15 cellular contexts compared by ENCODE assay signal in genomic region chr2:231910161-231910560, GRCh38. TPM values are rescaled to one million over a fixed set of nuclear protein-coding genes. Genes with fewer than 3 reads are reported as not detected.
DNase-seq lines count a peak whose midpoint lies in the region; ATAC-seq and TF ChIP-seq lines count a peak whose summit lies in the region.
"Not testable (repeated sequence)": the region's sequence is repeated elsewhere in the genome, so short reads cannot be mapped to it uniquely, and the experiment has no call there.
"Had no signal": no experiment of that assay in that cellular context is flagged by ENCODE, and none has a peak within 500 bp of the region (broad histone marks: within the 10 kb centered on the region; RNA-seq: fewer than 3 reads in every experiment).

No MANE protein-coding gene starts in this region.

- H2AK5ac ChIP-seq in IMR-90 (ENCODE audit: low read depth, low read length): not testable (repeated sequence)

- H4K91ac ChIP-seq in IMR-90 (ENCODE audit: insufficient read depth, low read depth, low read length): not testable (repeated sequence)

- in situ Hi-C loops in IMR-90 (cut with MboI; ENCODE audit: low sequenced_read_pairs): not testable (repeated sequence)

- H3K56ac ChIP-seq in IMR-90 (ENCODE audit: extremely low read depth, insufficient read depth, low read length): not testable (repeated sequence)

- not testable (repeated sequence) for TF ChIP-seq POLR2A in IMR-90 (IDR thresholded peaks at IDR 0.05; ENCODE audit: low read depth, low read length)

- H4K5ac ChIP-seq in IMR-90 (ENCODE audit: low read depth, low read length): not testable (repeated sequence)

- not testable (repeated sequence) for H3K9ac ChIP-seq in BLaER1 treated with 17β-estradiol and CSF1 and Interleukin-3, amounts not matched to agents 10 nM and 100 nM; IMR-90 (ENCODE audit: low read depth, low read length)

- CTCF ChIA-PET in IMR-90 (lab: Yijun Ruan, JAX); naive thymus-derived CD4-positive, alpha-beta T cell (lab: Charles Lee): not testable (repeated sequence)
- CTCF ChIA-PET in activated CD8-positive, alpha-beta T cell treated with anti-CD3 and anti-CD28 coated beads, Interleukin-2, amount 10 ng/mL, durations not matched to agents 7 days and 5 days (lab: Charles Lee): interaction anchor here (1.4 to 5.0 kb wide), 2 partner anchors 14 to 416 kb away, joined by 6 to 19 read pairs; no protein-coding TSS in a partner anchor

- not testable (repeated sequence) for H4K20me1 ChIP-seq in BLaER1 treated with 17β-estradiol and CSF1 and Interleukin-3, amounts not matched to agents 10 nM and 100 nM; IMR-90 (ENCODE audit: insufficient read depth, low read length)

- not testable (repeated sequence) for H3K4me1 Mint-ChIP-seq in T-helper 1 cell treated with Interleukin-12 subunit alpha and Interleukin-12 subunit beta and Interleukin-4 antibody, amounts not matched to agents 30 μg/mL and 1 μg/mL, for 36 hours (ENCODE audit: low read depth)
- H3K4me1 Mint-ChIP-seq in activated CD8-positive, alpha-beta T cell treated with anti-CD3 and anti-CD28 coated beads, Interleukin-2, amount 10 ng/mL, durations not matched to agents 7 days and 5 days (ENCODE audit: low read depth): peaks cover 33% of the 10 kb centered on the region
- peaks cover 26% of the 10 kb centered on the region for H3K4me1 Mint-ChIP-seq in activated naive CD8-positive, alpha-beta T cell treated with anti-CD3 and anti-CD28 coated beads, Interleukin-2, amount 10 ng/mL, durations not matched to agents 7 days and 5 days
- H3K4me1 Mint-ChIP-seq in naive thymus-derived CD4-positive, alpha-beta T cell: peaks cover 2 to 27% (median 14%) of the 10 kb centered on the region in 7 donors

- not testable (repeated sequence) for H2AFZ ChIP-seq in IMR-90 (replicated peaks; ENCODE audit: low read length, poor library complexity)

- POLR2A ChIA-PET in IMR-90 (lab: Charles Lee; ENCODE audit: unreplicated experiment); activated CD8-positive, alpha-beta T cell treated with anti-CD3 and anti-CD28 coated beads, Interleukin-2, amount 10 ng/mL, durations not matched to agents 7 days and 5 days (lab: Charles Lee); activated naive CD8-positive, alpha-beta T cell treated with anti-CD3 and anti-CD28 coated beads, Interleukin-2, amount 10 ng/mL, durations not matched to agents 7 days and 5 days (lab: Charles Lee); naive thymus-derived CD4-positive, alpha-beta T cell (lab: Charles Lee): not testable (repeated sequence)

- not testable (repeated sequence) for H3K4me3 ChIP-seq in BLaER1 treated with 17β-estradiol and CSF1 and Interleukin-3, amounts not matched to agents 10 nM and 100 nM; IMR-90 (ENCODE audit: insufficient read depth, low read depth, low read length); naive thymus-derived CD4-positive, alpha-beta T cell (ENCODE audit: low read length)

- H3K9me3 Mint-ChIP-seq in T-helper 1 cell treated with Interleukin-12 subunit alpha and Interleukin-12 subunit beta and Interleukin-4 antibody, amounts not matched to agents 30 μg/mL and 1 μg/mL, for 36 hours; activated CD8-positive, alpha-beta T cell treated with anti-CD3 and anti-CD28 coated beads, Interleukin-2, amount 10 ng/mL, durations not matched to agents 7 days and 5 days (ENCODE audit: insufficient read depth); activated naive CD8-positive, alpha-beta T cell treated with anti-CD3 and anti-CD28 coated beads, Interleukin-2, amount 10 ng/mL, durations not matched to agents 7 days and 5 days; naive thymus-derived CD4-positive, alpha-beta T cell: not testable (repeated sequence)

- not testable (repeated sequence) for H3K18ac ChIP-seq in IMR-90 (ENCODE audit: low read depth, low read length)

- not testable (repeated sequence) for H3K23ac ChIP-seq in IMR-90 (ENCODE audit: low read depth, low read length)

- H2BK15ac ChIP-seq in IMR-90 (ENCODE audit: low read depth, low read length): not testable (repeated sequence)

- not testable (repeated sequence) for H3K14ac ChIP-seq in IMR-90 (replicated peaks; ENCODE audit: low read depth, low read length)

- peak overlapping the region; percentile 41 to 83 (median 72) for H3K4me2 ChIP-seq in BLaER1 treated with 17β-estradiol and CSF1 and Interleukin-3, amounts not matched to agents 10 nM and 100 nM
- not testable (repeated sequence) for H3K4me2 ChIP-seq in IMR-90 (ENCODE audit: low read depth, low read length)

- BruUV-seq in IMR-90 (replicated peaks; lab: Mats Ljungman, UMichigan): not testable (repeated sequence)

- H3K4me1 ChIP-seq in BLaER1 treated with 17β-estradiol and CSF1 and Interleukin-3, amounts not matched to agents 10 nM and 100 nM: peaks cover 14 to 48% (median 42%) of the 10 kb centered on the region in 10 experiments
- not testable (repeated sequence) for H3K4me1 ChIP-seq in IMR-90 (ENCODE audit: control insufficient read depth, insufficient read depth, low read length)
- H3K4me1 ChIP-seq in naive thymus-derived CD4-positive, alpha-beta T cell (ENCODE audit: control insufficient read depth in 2 of 2, insufficient read depth in 2 of 2, low read length in 2 of 2): peaks cover 0 to 10% of the 10 kb centered on the region in 2 donors

- H3K36me3 ChIP-seq in BLaER1 treated with 17β-estradiol and CSF1 and Interleukin-3, amounts not matched to agents 10 nM and 100 nM; IMR-90 (ENCODE audit: control insufficient read depth, insufficient read depth, low read length); naive thymus-derived CD4-positive, alpha-beta T cell (ENCODE audit: control insufficient read depth in 2 of 3, insufficient read depth in 3 of 3, low read length in 3 of 3): not testable (repeated sequence)

- not testable (repeated sequence) for H3K4ac ChIP-seq in IMR-90 (ENCODE audit: low read depth, low read length)

- not testable (repeated sequence) for H3K36me3 Mint-ChIP-seq in T-helper 1 cell treated with Interleukin-12 subunit alpha and Interleukin-12 subunit beta and Interleukin-4 antibody, amounts not matched to agents 30 μg/mL and 1 μg/mL, for 36 hours (ENCODE audit: low read depth); activated CD8-positive, alpha-beta T cell treated with anti-CD3 and anti-CD28 coated beads, Interleukin-2, amount 10 ng/mL, durations not matched to agents 7 days and 5 days (ENCODE audit: low read depth); activated naive CD8-positive, alpha-beta T cell treated with anti-CD3 and anti-CD28 coated beads, Interleukin-2, amount 10 ng/mL, durations not matched to agents 7 days and 5 days; naive thymus-derived CD4-positive, alpha-beta T cell

- not testable (repeated sequence) for H2BK20ac ChIP-seq in IMR-90 (ENCODE audit: low read depth, low read length)

- TF ChIP-seq RAD21 in IMR-90 (IDR thresholded peaks at IDR 0.05; ENCODE audit: low read length): not testable (repeated sequence)

- H3K79me1 ChIP-seq in IMR-90 (ENCODE audit: low read depth in 1 of 2, low read length in 2 of 2): not testable (repeated sequence)

- peak overlapping the region in 1 of 11 experiments; percentile 31; a peak in 3 of 22 replicates for H3K27ac ChIP-seq in BLaER1 treated with 17β-estradiol and CSF1 and Interleukin-3, amounts not matched to agents 10 nM and 100 nM
- not testable (repeated sequence) for H3K27ac ChIP-seq in IMR-90 (ENCODE audit: insufficient read depth, low read length); naive thymus-derived CD4-positive, alpha-beta T cell (ENCODE audit: low read depth, low read length)

- ATAC-seq in IMR-90 (ENCODE audit: low read depth); activated CD8-positive, alpha-beta T cell treated with anti-CD3 and anti-CD28 coated beads, Interleukin-2, amount 10 ng/mL, durations not matched to agents 7 days and 5 days; activated naive CD8-positive, alpha-beta T cell treated with anti-CD3 and anti-CD28 coated beads, Interleukin-2, amount 10 ng/mL, durations not matched to agents 7 days and 5 days (ENCODE audit: low read depth); Right ventricle myocardium inferior; naive thymus-derived CD4-positive, alpha-beta T cell: not testable (repeated sequence)

- intact Hi-C loops in IMR-90 (cut with micrococcal nuclease); Right ventricle myocardium inferior (cut with DNase I); naive thymus-derived CD4-positive, alpha-beta T cell (cut with micrococcal nuclease): not testable (repeated sequence)

- WGBS in IMR-90 (ENCODE audit: extremely low coverage in 2 of 2, insufficient read length in 1 of 2), 2 experiments: 94% methylated on average over 2 of the region's 7 CpGs; no CpG with 5 or more reads in 1 of the 2 experiments

- peak overlapping the region; percentile 50 for H2AK9ac ChIP-seq in IMR-90 (replicated peaks; ENCODE audit: low read depth, low read length, poor library complexity)

- H4K8ac ChIP-seq in IMR-90 (ENCODE audit: low read depth in 2 of 2, low read length in 2 of 2): not testable (repeated sequence)

- H3K27me3 ChIP-seq in BLaER1 treated with 17β-estradiol and CSF1 and Interleukin-3, amounts not matched to agents 10 nM and 100 nM; naive thymus-derived CD4-positive, alpha-beta T cell (ENCODE audit: control insufficient read depth in 2 of 2, insufficient read depth in 2 of 2, low read length in 2 of 2): not testable (repeated sequence)
- peaks cover 19% of the 10 kb centered on the region for H3K27me3 ChIP-seq in IMR-90 (ENCODE audit: control insufficient read depth, insufficient read depth, low read length)

- not testable (repeated sequence) for H3K9me3 ChIP-seq in BLaER1 treated with 17β-estradiol and CSF1 and Interleukin-3, amounts not matched to agents 10 nM and 100 nM (replicated peaks in 1 of 11); IMR-90 (ENCODE audit: control insufficient read depth, insufficient read depth, low read length); naive thymus-derived CD4-positive, alpha-beta T cell (ENCODE audit: control insufficient read depth in 2 of 3, low read length in 3 of 3)

- not testable (repeated sequence) for H3K4me3 Mint-ChIP-seq in T-helper 1 cell treated with Interleukin-12 subunit alpha and Interleukin-12 subunit beta and Interleukin-4 antibody, amounts not matched to agents 30 μg/mL and 1 μg/mL, for 36 hours; activated CD8-positive, alpha-beta T cell treated with anti-CD3 and anti-CD28 coated beads, Interleukin-2, amount 10 ng/mL, durations not matched to agents 7 days and 5 days
- peak overlapping the region; percentile 43 for H3K4me3 Mint-ChIP-seq in activated naive CD8-positive, alpha-beta T cell treated with anti-CD3 and anti-CD28 coated beads, Interleukin-2, amount 10 ng/mL, durations not matched to agents 7 days and 5 days
- peak overlapping the region in 2 of 10 donors; percentile 7 to 36 for H3K4me3 Mint-ChIP-seq in naive thymus-derived CD4-positive, alpha-beta T cell

- not testable (repeated sequence) for H2BK120ac ChIP-seq in IMR-90 (ENCODE audit: low read depth, low read length)

- not testable (repeated sequence) for H3K27me3 Mint-ChIP-seq in T-helper 1 cell treated with Interleukin-12 subunit alpha and Interleukin-12 subunit beta and Interleukin-4 antibody, amounts not matched to agents 30 μg/mL and 1 μg/mL, for 36 hours (ENCODE audit: low read depth); activated CD8-positive, alpha-beta T cell treated with anti-CD3 and anti-CD28 coated beads, Interleukin-2, amount 10 ng/mL, durations not matched to agents 7 days and 5 days (ENCODE audit: low read depth); activated naive CD8-positive, alpha-beta T cell treated with anti-CD3 and anti-CD28 coated beads, Interleukin-2, amount 10 ng/mL, durations not matched to agents 7 days and 5 days; naive thymus-derived CD4-positive, alpha-beta T cell

- H3K9me1 ChIP-seq in IMR-90 (ENCODE audit: insufficient read depth, low read length): not testable (repeated sequence)

- dilution Hi-C loops in IMR-90 (cut with HindIII; ENCODE audit: low sequenced_read_pairs, unreplicated experiment): not testable (repeated sequence)

- TF ChIP-seq CTCF in IMR-90 (conservative IDR thresholded peaks at IDR 0.05; ENCODE audit: low read depth, low read length): not testable (repeated sequence)

- not testable (repeated sequence) for DNase-seq in IMR-90; activated CD8-positive, alpha-beta T cell treated with anti-CD3 and anti-CD28 coated beads, Interleukin-2, amount 10 ng/mL, durations not matched to agents 7 days and 5 days; activated naive CD8-positive, alpha-beta T cell treated with anti-CD3 and anti-CD28 coated beads, Interleukin-2, amount 10 ng/mL, durations not matched to agents 7 days and 5 days; naive thymus-derived CD4-positive, alpha-beta T cell
- peak; percentile 26 for DNase-seq in Right ventricle myocardium inferior (ENCODE audit: missing footprints)
- peak; percentile 14 for DNase-seq in stimulated activated CD4-positive, alpha-beta T cell treated with anti-CD3 and anti-CD28 coated beads, Interleukin-15, amount 100 ng/mL, for 24 hours

- H3K27ac Mint-ChIP-seq in T-helper 1 cell treated with Interleukin-12 subunit alpha and Interleukin-12 subunit beta and Interleukin-4 antibody, amounts not matched to agents 30 μg/mL and 1 μg/mL, for 36 hours: peak overlapping the region; percentile 26
- H3K27ac Mint-ChIP-seq in activated CD8-positive, alpha-beta T cell treated with anti-CD3 and anti-CD28 coated beads, Interleukin-2, amount 10 ng/mL, durations not matched to agents 7 days and 5 days: peak overlapping the region; percentile 67
- H3K27ac Mint-ChIP-seq in activated naive CD8-positive, alpha-beta T cell treated with anti-CD3 and anti-CD28 coated beads, Interleukin-2, amount 10 ng/mL, durations not matched to agents 7 days and 5 days: peak overlapping the region; percentile 82
- peak overlapping the region in 5 of 9 donors; percentile 23 to 62 (median 55) for H3K27ac Mint-ChIP-seq in naive thymus-derived CD4-positive, alpha-beta T cell

- not testable (repeated sequence) for H2BK5ac ChIP-seq in IMR-90 (ENCODE audit: low read depth, low read length, poor library complexity, severe bottlenecking)

RNA-seq across cellular contexts. Expression of gene NPPC, which starts 16.0 kb away (rescaled TPM):
- 0.28 and 0.36 TPM in 2 replicates for total RNA-seq in IMR-90 (2012; rRNA removed)
- polyA plus RNA-seq in IMR-90 (2012; rRNA removed): 0.22 and 0.55 TPM in 2 replicates
- 0.24 and 0.70 TPM in 2 replicates for polyA plus RNA-seq in IMR-90 (2012; cell fraction: cytosol; rRNA removed)
- polyA plus RNA-seq in IMR-90 (2012; cell fraction: nucleus; rRNA removed; ENCODE audit: low replicate concordance): 0.22 and 0.58 TPM in 2 replicates
- 1 to 10 TPM; 1.4 to 1.8 TPM for total RNA-seq in activated CD8-positive, alpha-beta T cell treated with anti-CD3 and anti-CD28 coated beads, Interleukin-2, amount 10 ng/mL, durations not matched to agents 7 days and 5 days
- total RNA-seq in activated naive CD8-positive, alpha-beta T cell treated with anti-CD3 and anti-CD28 coated beads, Interleukin-2, amount 10 ng/mL, durations not matched to agents 7 days and 5 days: under 1 TPM; 0.40 to 0.89 TPM
- 16.1 TPM for total RNA-seq in Right ventricle myocardium inferior
- total RNA-seq in naive thymus-derived CD4-positive, alpha-beta T cell: under 1 TPM in 1 of 5 experiments, not detected in 4; 0.58 TPM
- polyA plus RNA-seq in naive thymus-derived CD4-positive, alpha-beta T cell: not detected
- total RNA-seq: A673; Caco-2; CD4-positive, CD25-positive, alpha-beta regulatory T cell; Daoy; GM23248; HT-29 had no signal
- polyA plus RNA-seq: AG04450; CD4-positive, CD25-positive, alpha-beta regulatory T cell had no signal

RNA-seq across cellular contexts. Expression of gene DIS3L2, which starts 51.4 kb away (rescaled TPM):
- total RNA-seq in IMR-90 (2012; rRNA removed): 16.7 and 19.2 TPM in 2 replicates
- 14.7 and 15.8 TPM in 2 replicates for polyA plus RNA-seq in IMR-90 (2012; rRNA removed)
- 9.6 and 10.0 TPM in 2 replicates for polyA plus RNA-seq in IMR-90 (2012; cell fraction: cytosol; rRNA removed)
- 40.4 and 57.3 TPM in 2 replicates for polyA plus RNA-seq in IMR-90 (2012; cell fraction: nucleus; rRNA removed; ENCODE audit: low replicate concordance)
- total RNA-seq in activated CD8-positive, alpha-beta T cell treated with anti-CD3 and anti-CD28 coated beads, Interleukin-2, amount 10 ng/mL, durations not matched to agents 7 days and 5 days: 10 to 100 TPM; 32.2 to 36.2 TPM
- total RNA-seq in activated naive CD8-positive, alpha-beta T cell treated with anti-CD3 and anti-CD28 coated beads, Interleukin-2, amount 10 ng/mL, durations not matched to agents 7 days and 5 days: 10 to 100 TPM; 39.8 to 39.9 TPM
- 16.9 TPM for total RNA-seq in Right ventricle myocardium inferior
- 10 to 100 TPM; 47.1 to 78.4 (median 66.4) TPM for total RNA-seq in naive thymus-derived CD4-positive, alpha-beta T cell
- polyA plus RNA-seq in naive thymus-derived CD4-positive, alpha-beta T cell: 10 to 100 TPM; 17.9 to 20.5 TPM

Comparison
In these comparisons a context has a peak if more than half of its experiments do, and no peak if none do; other contexts are left out.
1. H3K27ac Mint-ChIP-seq: peak in every context shown above with its lines; median percentile 82 in activated naive CD8-positive, alpha-beta T cell treated with anti-CD3 and anti-CD28 coated beads, Interleukin-2, amount 10 ng/mL, durations not matched to agents 7 days and 5 days; 67 in activated CD8-positive, alpha-beta T cell treated with anti-CD3 and anti-CD28 coated beads, Interleukin-2, amount 10 ng/mL, durations not matched to agents 7 days and 5 days; 55 in naive thymus-derived CD4-positive, alpha-beta T cell; 26 in T-helper 1 cell treated with Interleukin-12 subunit alpha and Interleukin-12 subunit beta and Interleukin-4 antibody, amounts not matched to agents 30 μg/mL and 1 μg/mL, for 36 hours.